In genomic region chr16:67190448-67191399, GRCh38 we compare ENCODE assay signal across 12 cellular contexts. TPM values are rescaled to one million over a fixed set of nuclear protein-coding genes. Genes with fewer than 3 reads are reported as not detected.
DNase-seq lines count a peak whose midpoint lies in the region; ATAC-seq and TF ChIP-seq lines count a peak whose summit lies in the region.
"Had no signal": no experiment of that assay in that cellular context is flagged by ENCODE, and none has a peak within 500 bp of the region (broad histone marks: within the 10 kb centered on the region; RNA-seq: fewer than 3 reads in every experiment).

No MANE protein-coding gene starts in this region.

- H3K9me3 ChIP-seq in trophoblast cell (ENCODE audit: insufficient read depth, low read depth, low read length) (no peaks in the 10 kb centered on the region), BE2C (no peaks in the 10 kb centered on the region)

- H3K36me3 Mint-ChIP-seq in activated CD8-positive, alpha-beta T cell treated with anti-CD3 and anti-CD28 coated beads for 36 hours (ENCODE audit: low read depth): peaks cover 29% of the 10 kb centered on the region
- H3K36me3 Mint-ChIP-seq in activated CD8-positive, alpha-beta T cell treated with anti-CD3 and anti-CD28 coated beads, Interleukin-2, amount 10 ng/mL, durations not matched to agents 7 days and 5 days (ENCODE audit: low read depth): peaks cover 32% of the 10 kb centered on the region
- H3K36me3 Mint-ChIP-seq in central memory CD8-positive, alpha-beta T cell (ENCODE audit: insufficient read depth): peaks cover 5% of the 10 kb centered on the region

- H2BK12ac ChIP-seq in trophoblast cell (ENCODE audit: low read length): no peak overlapping the region

- no peak overlapping the region for H4K12ac ChIP-seq in trophoblast cell (ENCODE audit: low read depth, low read length)

- no peak overlapping the region for H3K14ac ChIP-seq in trophoblast cell (ENCODE audit: low read length)

- H2BK120ac ChIP-seq in trophoblast cell (ENCODE audit: insufficient read depth, low read length, poor library complexity): no peak overlapping the region

- WGBS in trophoblast cell (ENCODE audit: extremely low coverage, insufficient coverage, insufficient read length): no CpG with 5 or more reads among the region's 13 CpGs

- H3K27ac Mint-ChIP-seq in activated CD8-positive, alpha-beta T cell treated with anti-CD3 and anti-CD28 coated beads for 36 hours: peak overlapping the region; percentile 88
- no peak overlapping the region for H3K27ac Mint-ChIP-seq in activated CD8-positive, alpha-beta T cell treated with anti-CD3 and anti-CD28 coated beads, Interleukin-2, amount 10 ng/mL, durations not matched to agents 7 days and 5 days
- H3K27ac Mint-ChIP-seq in central memory CD8-positive, alpha-beta T cell (ENCODE audit: low read depth): peak overlapping the region; percentile 64
- H3K27ac Mint-ChIP-seq: endodermal cell had no signal

- ATAC-seq in activated CD8-positive, alpha-beta T cell treated with anti-CD3 and anti-CD28 coated beads for 36 hours: no peak
- no peak for ATAC-seq in activated CD8-positive, alpha-beta T cell treated with anti-CD3 and anti-CD28 coated beads, Interleukin-2, amount 10 ng/mL, durations not matched to agents 7 days and 5 days
- no peak for ATAC-seq in central memory CD8-positive, alpha-beta T cell (replicated peaks; ENCODE audit: extremely low read depth, poor library complexity, severe bottlenecking)

- peaks cover 10% of the 10 kb centered on the region for H3K79me1 ChIP-seq in trophoblast cell (ENCODE audit: low read length)

- peaks cover 12% of the 10 kb centered on the region for H3K79me2 ChIP-seq in trophoblast cell (ENCODE audit: control insufficient read depth, insufficient read depth, low read length, poor library complexity)

- H3K27me3 ChIP-seq in trophoblast cell (ENCODE audit: insufficient read depth, low read length) (no peaks in the 10 kb centered on the region), BE2C (no peaks in the 10 kb centered on the region)

- H3K9me3 Mint-ChIP-seq in activated CD8-positive, alpha-beta T cell treated with anti-CD3 and anti-CD28 coated beads for 36 hours: no peaks in the 10 kb centered on the region
- H3K9me3 Mint-ChIP-seq in activated CD8-positive, alpha-beta T cell treated with anti-CD3 and anti-CD28 coated beads, Interleukin-2, amount 10 ng/mL, durations not matched to agents 7 days and 5 days (ENCODE audit: insufficient read depth): no peaks in the 10 kb centered on the region
- no peaks in the 10 kb centered on the region for H3K9me3 Mint-ChIP-seq in central memory CD8-positive, alpha-beta T cell
- H3K9me3 Mint-ChIP-seq: endodermal cell had no signal

- H3K4ac ChIP-seq in trophoblast cell (ENCODE audit: low read depth, low read length): no peak overlapping the region

- H3K27ac ChIP-seq in trophoblast cell (ENCODE audit: low read depth, low read length): no peak overlapping the region

- no peak overlapping the region for H3K23ac ChIP-seq in trophoblast cell (ENCODE audit: low read length)

- H2BK5ac ChIP-seq in trophoblast cell (ENCODE audit: low read depth, low read length, poor library complexity): no peak overlapping the region

- DNase-seq in activated CD8-positive, alpha-beta T cell treated with anti-CD3 and anti-CD28 coated beads for 36 hours: no peak
- DNase-seq in activated CD8-positive, alpha-beta T cell treated with anti-CD3 and anti-CD28 coated beads, Interleukin-2, amount 10 ng/mL, durations not matched to agents 7 days and 5 days: no peak
- DNase-seq in M059J (ENCODE audit: low read depth) (peak; percentile 58), trophoblast cell (peak in 1 of 2 donors; percentile 56), BE2C (no peak), islet precursor cell (no peak), DMS79 (lab: John Stamatoyannopoulos, UW) (no peak)
- DNase-seq in central memory CD8-positive, alpha-beta T cell (ENCODE audit: low spot score in 2 of 2): no peak
- DNase-seq: endodermal cell; GOT3; Karpas-422; stimulated activated CD4-positive, alpha-beta T cell treated with anti-CD3 and anti-CD28 coated beads, Interleukin-12 subunit alpha, Interleukin-12 subunit beta, amount 100 ng/mL, for 4 hours had no signal

- H2AK5ac ChIP-seq in trophoblast cell (ENCODE audit: low read length): no peak overlapping the region

- no peak overlapping the region for H2AFZ ChIP-seq in trophoblast cell (ENCODE audit: insufficient read depth, low read length, poor library complexity)

- peaks cover 22 to 25% of the 10 kb centered on the region in 2 experiments for H3K36me3 ChIP-seq in trophoblast cell (ENCODE audit: control insufficient read depth in 1 of 2, insufficient read depth in 2 of 2, low read length in 2 of 2)
- H3K36me3 ChIP-seq in BE2C: peaks cover 19% of the 10 kb centered on the region

- H3K4me3 ChIP-seq in trophoblast cell (ENCODE audit: low read depth, low read length) (no peak overlapping the region), BE2C (ENCODE audit: low read depth, low read length) (no peak overlapping the region)

- H3K4me2 ChIP-seq in trophoblast cell (ENCODE audit: low read length): no peak overlapping the region

- peaks cover 32% of the 10 kb centered on the region for H3K4me1 Mint-ChIP-seq in activated CD8-positive, alpha-beta T cell treated with anti-CD3 and anti-CD28 coated beads for 36 hours (ENCODE audit: low read depth)
- H3K4me1 Mint-ChIP-seq in activated CD8-positive, alpha-beta T cell treated with anti-CD3 and anti-CD28 coated beads, Interleukin-2, amount 10 ng/mL, durations not matched to agents 7 days and 5 days (ENCODE audit: low read depth): peaks cover 34% of the 10 kb centered on the region
- peaks cover 35% of the 10 kb centered on the region for H3K4me1 Mint-ChIP-seq in central memory CD8-positive, alpha-beta T cell

- no peak overlapping the region for H3K9ac ChIP-seq in trophoblast cell (ENCODE audit: low read length)

- H4K8ac ChIP-seq in trophoblast cell (ENCODE audit: low read depth, low read length): no peak overlapping the region

- peaks cover under 1% of the 10 kb centered on the region for H3K27me3 Mint-ChIP-seq in activated CD8-positive, alpha-beta T cell treated with anti-CD3 and anti-CD28 coated beads for 36 hours
- H3K27me3 Mint-ChIP-seq in activated CD8-positive, alpha-beta T cell treated with anti-CD3 and anti-CD28 coated beads, Interleukin-2, amount 10 ng/mL, durations not matched to agents 7 days and 5 days (ENCODE audit: low read depth): peaks cover 5% of the 10 kb centered on the region
- no peaks in the 10 kb centered on the region for H3K27me3 Mint-ChIP-seq in central memory CD8-positive, alpha-beta T cell

- peak overlapping the region; percentile 46 for H4K91ac ChIP-seq in trophoblast cell (ENCODE audit: low read depth, low read length)

- POLR2A ChIA-PET in activated CD8-positive, alpha-beta T cell treated with anti-CD3 and anti-CD28 coated beads for 36 hours (lab: Charles Lee): interaction anchor here (1.1 kb wide), 1 partner anchor 36 kb away, joined by 3 read pairs; no protein-coding TSS in a partner anchor
- POLR2A ChIA-PET in activated CD8-positive, alpha-beta T cell treated with anti-CD3 and anti-CD28 coated beads, Interleukin-2, amount 10 ng/mL, durations not matched to agents 7 days and 5 days (lab: Charles Lee): no interaction called here

- no peak for TF ChIP-seq CTCF in activated CD8-positive, alpha-beta T cell treated with anti-CD3 and anti-CD28 coated beads for 36 hours (IDR thresholded peaks at IDR 0.05)
- no peak for TF ChIP-seq CTCF in BE2C (IDR thresholded peaks at IDR 0.05; ENCODE audit: low read depth, low read length)

- no peak overlapping the region for H3K18ac ChIP-seq in trophoblast cell (ENCODE audit: low read length)

- H3K4me3 Mint-ChIP-seq in activated CD8-positive, alpha-beta T cell treated with anti-CD3 and anti-CD28 coated beads for 36 hours: peak overlapping the region; percentile 93
- no peak overlapping the region for H3K4me3 Mint-ChIP-seq in activated CD8-positive, alpha-beta T cell treated with anti-CD3 and anti-CD28 coated beads, Interleukin-2, amount 10 ng/mL, durations not matched to agents 7 days and 5 days
- peak overlapping the region; percentile 89 for H3K4me3 Mint-ChIP-seq in central memory CD8-positive, alpha-beta T cell

- intact Hi-C loops in activated CD8-positive, alpha-beta T cell treated with anti-CD3 and anti-CD28 coated beads for 36 hours (cut with micrococcal nuclease): no loop called here

- CTCF ChIA-PET in activated CD8-positive, alpha-beta T cell treated with anti-CD3 and anti-CD28 coated beads for 36 hours (lab: Charles Lee): interaction anchor here (1.9 kb wide), 1 partner anchor 35 kb away, joined by 7 read pairs; no protein-coding TSS in a partner anchor
- CTCF ChIA-PET in activated CD8-positive, alpha-beta T cell treated with anti-CD3 and anti-CD28 coated beads, Interleukin-2, amount 10 ng/mL, durations not matched to agents 7 days and 5 days (lab: Charles Lee): interaction anchor here (0.9 to 1.1 kb wide), 2 partner anchors 57 to 173 kb away, joined by 3 to 4 read pairs; partner anchors contain the start of gene FHOD1

- peaks cover 25 to 29% of the 10 kb centered on the region in 2 experiments for H3K4me1 ChIP-seq in trophoblast cell (ENCODE audit: control insufficient read depth in 1 of 2, insufficient read depth in 2 of 2, low read length in 2 of 2)
- H3K4me1 ChIP-seq in BE2C: no peaks in the 10 kb centered on the region

RNA-seq across cellular contexts. Expression of gene EXOC3L1, which starts 0.8 kb away (rescaled TPM):
- under 1 TPM in 1 of 2 experiments, not detected in 1; 0.23 TPM for total RNA-seq in activated CD8-positive, alpha-beta T cell treated with anti-CD3 and anti-CD28 coated beads for 36 hours
- total RNA-seq in activated CD8-positive, alpha-beta T cell treated with anti-CD3 and anti-CD28 coated beads, Interleukin-2, amount 10 ng/mL, durations not matched to agents 7 days and 5 days: not detected
- 0.54 and 1.4 TPM in 2 replicates for total RNA-seq in M059J (2014; rRNA removed; shearing (Covaris generic))
- polyA plus RNA-seq in trophoblast cell (2013): 0.21 and 0.33 TPM in 2 replicates
- 7.7 TPM for polyA plus RNA-seq in BE2C (2012; ENCODE audit: insufficient read depth, insufficient read length, low read depth)

RNA-seq across cellular contexts. Expression of gene E2F4, which starts 1.2 kb away (rescaled TPM):
- 100 to 1,000 TPM; 104 to 105 TPM for total RNA-seq in activated CD8-positive, alpha-beta T cell treated with anti-CD3 and anti-CD28 coated beads for 36 hours
- total RNA-seq in activated CD8-positive, alpha-beta T cell treated with anti-CD3 and anti-CD28 coated beads, Interleukin-2, amount 10 ng/mL, durations not matched to agents 7 days and 5 days: 100 to 1,000 TPM; 134 to 138 TPM
- total RNA-seq in M059J (2014; rRNA removed; shearing (Covaris generic)): 95.7 and 106 TPM in 2 replicates
- polyA plus RNA-seq in trophoblast cell (2013): 33.7 and 35.5 TPM in 2 replicates
- 278 TPM for polyA plus RNA-seq in BE2C (2012; ENCODE audit: insufficient read depth, insufficient read length, low read depth)

RNA-seq across cellular contexts. Expression of gene MATCAP1, which starts 7.0 kb away (rescaled TPM):
- 10 to 100 TPM; 49.5 to 49.9 TPM for total RNA-seq in activated CD8-positive, alpha-beta T cell treated with anti-CD3 and anti-CD28 coated beads for 36 hours
- 10 to 100 TPM; 43.3 to 48.2 TPM for total RNA-seq in activated CD8-positive, alpha-beta T cell treated with anti-CD3 and anti-CD28 coated beads, Interleukin-2, amount 10 ng/mL, durations not matched to agents 7 days and 5 days
- total RNA-seq in M059J (2014; rRNA removed; shearing (Covaris generic)): 7.7 and 13.7 TPM in 2 replicates
- polyA plus RNA-seq in trophoblast cell (2013): 14.8 and 15.3 TPM in 2 replicates
- polyA plus RNA-seq in BE2C (2012; ENCODE audit: insufficient read depth, insufficient read length, low read depth): 90.9 TPM

RNA-seq across cellular contexts. Expression of gene ELMO3, which starts 8.2 kb away (rescaled TPM):
- total RNA-seq in activated CD8-positive, alpha-beta T cell treated with anti-CD3 and anti-CD28 coated beads for 36 hours: 1 to 10 TPM; 5.0 to 5.6 TPM
- total RNA-seq in activated CD8-positive, alpha-beta T cell treated with anti-CD3 and anti-CD28 coated beads, Interleukin-2, amount 10 ng/mL, durations not matched to agents 7 days and 5 days: 1 to 10 TPM; 7.2 to 8.0 TPM
- total RNA-seq in M059J (2014; rRNA removed; shearing (Covaris generic)): 0.62 and 1.2 TPM in 2 replicates
- polyA plus RNA-seq in trophoblast cell (2013): 2.8 and 3.1 TPM in 2 replicates
- polyA plus RNA-seq in BE2C (2012; ENCODE audit: insufficient read depth, insufficient read length, low read depth): 7.8 TPM

RNA-seq across cellular contexts. Expression of gene NOL3, which starts 20.4 kb away (rescaled TPM):
- total RNA-seq in activated CD8-positive, alpha-beta T cell treated with anti-CD3 and anti-CD28 coated beads for 36 hours: 10 to 100 TPM; 24.5 to 25.3 TPM
- 1 to 10 TPM; 7.4 to 8.2 TPM for total RNA-seq in activated CD8-positive, alpha-beta T cell treated with anti-CD3 and anti-CD28 coated beads, Interleukin-2, amount 10 ng/mL, durations not matched to agents 7 days and 5 days
- total RNA-seq in M059J (2014; rRNA removed; shearing (Covaris generic)): 29.1 and 58.9 TPM in 2 replicates
- 4.9 and 5.2 TPM in 2 replicates for polyA plus RNA-seq in trophoblast cell (2013)
- 90.0 TPM for polyA plus RNA-seq in BE2C (2012; ENCODE audit: insufficient read depth, insufficient read length, low read depth)
